Comparison of ENCODE assay signal across 1 cellular context in the genomic region with DNA sequence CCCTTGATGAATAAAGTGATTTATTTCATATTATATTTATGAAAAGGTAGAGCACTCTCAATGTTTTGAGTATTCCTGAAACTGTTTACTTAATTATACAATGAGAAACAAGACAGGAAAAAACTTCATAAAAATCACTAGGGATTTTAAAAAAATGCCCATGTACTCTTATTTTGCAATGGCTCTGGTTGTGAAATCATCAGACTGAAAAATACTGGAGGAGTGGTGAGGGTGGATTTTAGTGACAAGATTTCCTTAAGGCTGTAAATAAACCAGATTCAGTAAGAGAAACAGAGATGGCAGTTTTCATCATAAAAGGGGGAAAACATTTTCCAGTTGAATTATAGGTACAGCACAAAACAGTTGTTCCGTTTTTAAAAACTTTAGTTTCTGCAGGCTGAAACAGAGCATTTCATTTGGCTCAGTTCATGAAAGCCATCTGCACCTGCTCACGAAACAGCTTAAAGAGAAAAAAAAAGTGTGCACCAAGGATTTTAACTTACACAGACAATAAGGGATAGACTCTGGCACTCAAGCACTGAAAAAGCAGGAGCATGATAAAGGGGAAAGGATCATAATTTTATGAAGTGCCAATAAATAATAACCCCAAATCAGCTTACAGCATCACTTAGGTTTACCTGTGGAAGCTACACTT.
TF ChIP-seq lines count a peak whose summit lies in the region.

No MANE protein-coding gene starts in this region.

TF ChIP-seq in GM12878, 131 proteins besides CTCF, POLR2A, EP300 and RAD21 (continued from another document):
- TF ChIP-seq, protein P1, sequence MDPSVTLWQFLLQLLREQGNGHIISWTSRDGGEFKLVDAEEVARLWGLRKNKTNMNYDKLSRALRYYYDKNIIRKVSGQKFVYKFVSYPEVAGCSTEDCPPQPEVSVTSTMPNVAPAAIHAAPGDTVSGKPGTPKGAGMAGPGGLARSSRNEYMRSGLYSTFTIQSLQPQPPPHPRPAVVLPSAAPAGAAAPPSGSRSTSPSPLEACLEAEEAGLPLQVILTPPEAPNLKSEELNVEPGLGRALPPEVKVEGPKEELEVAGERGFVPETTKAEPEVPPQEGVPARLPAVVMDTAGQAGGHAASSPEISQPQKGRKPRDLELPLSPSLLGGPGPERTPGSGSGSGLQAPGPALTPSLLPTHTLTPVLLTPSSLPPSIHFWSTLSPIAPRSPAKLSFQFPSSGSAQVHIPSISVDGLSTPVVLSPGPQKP (IDR thresholded peaks at IDR 0.05; ENCODE audit: low read depth, low read length), result no peak
- TF ChIP-seq SMARCA5 (IDR thresholded peaks at IDR 0.05), result no peak
